In the genomic region with DNA sequence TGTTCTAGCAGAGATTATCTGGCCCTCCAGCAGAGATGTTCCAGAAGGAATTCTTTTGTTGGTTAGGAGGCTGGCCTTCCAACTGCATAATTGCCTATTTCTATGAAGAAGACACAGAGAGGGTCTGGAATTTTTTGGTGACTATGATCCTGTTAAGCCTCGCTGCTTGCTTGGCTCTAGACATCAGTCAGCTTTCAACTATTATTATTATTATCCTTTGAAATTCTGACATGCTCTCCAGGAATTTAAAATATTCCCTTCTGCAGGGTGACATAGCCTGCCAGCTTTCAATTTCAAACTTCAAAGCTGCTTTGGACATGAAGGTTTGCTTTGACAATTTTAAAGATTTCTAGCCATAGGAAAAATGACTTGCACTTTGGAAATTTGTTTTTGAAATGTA, we compare ENCODE assay signal across 15 cellular contexts. TPM values are rescaled to one million over a fixed set of nuclear protein-coding genes. Genes with fewer than 3 reads are reported as not detected.
A peak's percentile ranks its signal among the peaks of the same experiment; 100 is the strongest.
DNase-seq lines count a peak whose midpoint lies in the region; ATAC-seq and TF ChIP-seq lines count a peak whose summit lies in the region.
"Had no signal": no experiment of that assay in that cellular context is flagged by ENCODE, and none has a peak within 500 bp of the region (broad histone marks: within the 10 kb centered on the region; RNA-seq: fewer than 3 reads in every experiment).

No MANE protein-coding gene starts in this region.

- dilution Hi-C loops in IMR-90 (cut with HindIII; ENCODE audit: low sequenced_read_pairs, unreplicated experiment) = no loop called here

- no peaks in the 10 kb centered on the region for H3K79me1 ChIP-seq in IMR-90 (ENCODE audit: low read depth in 1 of 2, low read length in 2 of 2)

- no CpG with 5 or more reads among the region's 1 CpG for WGBS in IMR-90 (ENCODE audit: extremely low coverage in 2 of 2, insufficient read length in 1 of 2), 2 experiments
- WGBS in mesodermal cell (ENCODE audit: insufficient coverage in 2 of 2), 2 experiments = 67% methylated on average over 1 of the region's 1 CpG; no CpG with 5 or more reads in 1 of the 2 experiments

- peaks cover 46% of the 10 kb centered on the region for H3K27me3 Mint-ChIP-seq in activated naive CD4-positive, alpha-beta T cell treated with anti-CD3 and anti-CD28 coated beads, Interleukin-2, amount 10 ng/mL, durations not matched to agents 7 days and 5 days

- H3K27me3 ChIP-seq in IMR-90 (ENCODE audit: control insufficient read depth, insufficient read depth, low read length) = no peaks in the 10 kb centered on the region
- H3K27me3 ChIP-seq: body of pancreas, neural progenitor cell had no signal

- H3K9me1 ChIP-seq in IMR-90 (ENCODE audit: insufficient read depth, low read length) = peaks cover 3% of the 10 kb centered on the region; the same call in 1 of the 2 replicates

- H3K4me3 ChIP-seq in IMR-90 (ENCODE audit: insufficient read depth, low read depth, low read length) (no peak overlapping the region), astrocyte of the spinal cord (ENCODE audit: low read depth, low read length) (no peak overlapping the region), mesodermal cell (ENCODE audit: extremely low read depth, insufficient read depth, low read length, poor library complexity, severe bottlenecking) (no peak overlapping the region)
- H3K4me3 ChIP-seq: body of pancreas, neural progenitor cell had no signal

- peak overlapping the region in 1 of 2 experiments; percentile 54; a peak in 2 of 4 replicates for H4K8ac ChIP-seq in IMR-90 (ENCODE audit: low read depth in 2 of 2, low read length in 2 of 2)

- H3K18ac ChIP-seq in IMR-90 (ENCODE audit: low read depth, low read length) = no peak overlapping the region; the same call in 1 of the 2 replicates

- H3K27ac ChIP-seq in IMR-90 (ENCODE audit: insufficient read depth, low read length) = no peak overlapping the region
- H3K27ac ChIP-seq in mesodermal cell (ENCODE audit: low read depth, low read length, severe bottlenecking) = peak overlapping the region; percentile 42
- H3K27ac ChIP-seq in RWPE1 = no peak overlapping the region
- H3K27ac ChIP-seq: body of pancreas, neural progenitor cell had no signal

- in situ Hi-C loops in IMR-90 (cut with MboI; ENCODE audit: low sequenced_read_pairs) (no loop called here), astrocyte of the spinal cord (cut with HindIII; ENCODE audit: low sequenced_read_pairs) (no loop called here)

- TF ChIP-seq POLR2A in IMR-90 (IDR thresholded peaks at IDR 0.05; ENCODE audit: low read depth, low read length) = no peak

- BruUV-seq in IMR-90 (replicated peaks; lab: Mats Ljungman, UMichigan) = no TSS peak

- no peak overlapping the region; the same call in 1 of the 2 replicates for H3K9ac ChIP-seq in IMR-90 (ENCODE audit: low read depth, low read length)
- H3K9ac ChIP-seq: neural progenitor cell had no signal

- H3K9me3 Mint-ChIP-seq in activated naive CD4-positive, alpha-beta T cell treated with anti-CD3 and anti-CD28 coated beads, Interleukin-2, amount 10 ng/mL, durations not matched to agents 7 days and 5 days = peaks cover 12% of the 10 kb centered on the region

- no peak overlapping the region for H3K27ac Mint-ChIP-seq in activated naive CD4-positive, alpha-beta T cell treated with anti-CD3 and anti-CD28 coated beads, Interleukin-2, amount 10 ng/mL, durations not matched to agents 7 days and 5 days
- H3K27ac Mint-ChIP-seq: neural progenitor cell had no signal

- no peaks in the 10 kb centered on the region for H3K9me3 ChIP-seq in IMR-90 (ENCODE audit: control insufficient read depth, insufficient read depth, low read length)
- H3K9me3 ChIP-seq in mesodermal cell (ENCODE audit: control insufficient read depth, low read length) = no peaks in the 10 kb centered on the region
- H3K9me3 ChIP-seq: body of pancreas, Caco-2 had no signal

- TF ChIP-seq CTCF in IMR-90 (conservative IDR thresholded peaks at IDR 0.05; ENCODE audit: low read depth, low read length) (no peak), astrocyte of the spinal cord (IDR thresholded peaks at IDR 0.05; ENCODE audit: low read depth, low read length) (no peak), GM20000 (IDR thresholded peaks at IDR 0.05; ENCODE audit: extremely low read depth, missing control alignments) (no peak), RWPE1 (conservative IDR thresholded peaks at IDR 0.05; ENCODE audit: low read depth) (no peak)

- H3K36me3 ChIP-seq in IMR-90 (ENCODE audit: control insufficient read depth, insufficient read depth, low read length) (no peaks in the 10 kb centered on the region), mesodermal cell (ENCODE audit: control insufficient read depth, insufficient read depth, low read length) (no peaks in the 10 kb centered on the region)
- H3K36me3 ChIP-seq: neural progenitor cell had no signal

- POLR2A ChIA-PET in IMR-90 (lab: Charles Lee; ENCODE audit: unreplicated experiment) = no interaction called here
- POLR2A ChIA-PET in RWPE1 (lab: Yijun Ruan, JAX; ENCODE audit: low non-redundant PET) = no interaction called here

- H2AK5ac ChIP-seq in IMR-90 (ENCODE audit: low read depth, low read length) = no peak overlapping the region

- ATAC-seq in IMR-90 (ENCODE audit: low read depth) = peak; percentile 74
- ATAC-seq: body of pancreas had no signal

- no peaks in the 10 kb centered on the region for H4K20me1 ChIP-seq in IMR-90 (ENCODE audit: insufficient read depth, low read length)

- CTCF ChIA-PET in IMR-90 (lab: Yijun Ruan, JAX) (no interaction called here), RWPE1 (lab: Yijun Ruan, JAX) (no interaction called here)
- CTCF ChIA-PET in activated naive CD4-positive, alpha-beta T cell treated with anti-CD3 and anti-CD28 coated beads, Interleukin-2, amount 10 ng/mL, durations not matched to agents 7 days and 5 days (lab: Charles Lee) = no interaction called here

- peak overlapping the region; percentile 80; the same call in 1 of the 2 replicates for H3K14ac ChIP-seq in IMR-90 (replicated peaks; ENCODE audit: low read depth, low read length)

- no peak overlapping the region for H4K5ac ChIP-seq in IMR-90 (ENCODE audit: low read depth, low read length)

- peak overlapping the region; percentile 83 for H2BK120ac ChIP-seq in IMR-90 (ENCODE audit: low read depth, low read length)

- H3K23ac ChIP-seq in IMR-90 (ENCODE audit: low read depth, low read length) = peak overlapping the region; percentile 71; the same call in 1 of the 2 replicates

- no peaks in the 10 kb centered on the region for H3K4me1 Mint-ChIP-seq in activated naive CD4-positive, alpha-beta T cell treated with anti-CD3 and anti-CD28 coated beads, Interleukin-2, amount 10 ng/mL, durations not matched to agents 7 days and 5 days

- H2AK9ac ChIP-seq in IMR-90 (replicated peaks; ENCODE audit: low read depth, low read length, poor library complexity) = no peak overlapping the region

- H2BK15ac ChIP-seq in IMR-90 (ENCODE audit: low read depth, low read length) = no peak overlapping the region

- DNase-seq in AG08396 (ENCODE audit: low spot score) (peak; percentile 47), IMR-90 (peak; percentile 48), astrocyte of the spinal cord (ENCODE audit: low read depth, low spot score) (peak; percentile 47), GM20000 (ENCODE audit: low spot score) (no peak), NAMALWA (ENCODE audit: low spot score) (no peak), RWPE1 (ENCODE audit: low spot score) (no peak)
- no peak for DNase-seq in activated naive CD4-positive, alpha-beta T cell treated with anti-CD3 and anti-CD28 coated beads, Interleukin-2, amount 10 ng/mL, durations not matched to agents 7 days and 5 days
- DNase-seq: activated CD4-positive, alpha-beta T cell treated with anti-CD3 and anti-CD28 coated beads for 1 hour; activated naive CD4-positive, alpha-beta T cell; body of pancreas; Caco-2; dermis blood vessel endothelial cell; NCI-H187 had no signal

- peak overlapping the region; percentile 17; the same call in 1 of the 2 replicates for H3K4me2 ChIP-seq in IMR-90 (ENCODE audit: low read depth, low read length)
- H3K4me2 ChIP-seq: neural progenitor cell had no signal

- H3K4ac ChIP-seq in IMR-90 (ENCODE audit: low read depth, low read length) = no peak overlapping the region; the same call in 1 of the 2 replicates

- H3K56ac ChIP-seq in IMR-90 (ENCODE audit: extremely low read depth, insufficient read depth, low read length) = no peak overlapping the region

- H3K4me1 ChIP-seq in IMR-90 (ENCODE audit: control insufficient read depth, insufficient read depth, low read length) = peaks cover 7% of the 10 kb centered on the region; the same call in 1 of the 2 replicates
- peaks cover 10% of the 10 kb centered on the region for H3K4me1 ChIP-seq in mesodermal cell (ENCODE audit: control insufficient read depth, insufficient read depth, low read length, poor library complexity, severe bottlenecking)
- H3K4me1 ChIP-seq: body of pancreas had no signal

- peak overlapping the region; percentile 86; the same call in 1 of the 2 replicates for H2BK20ac ChIP-seq in IMR-90 (ENCODE audit: low read depth, low read length)

- H2AFZ ChIP-seq in IMR-90 (replicated peaks; ENCODE audit: low read length, poor library complexity) = no peak overlapping the region
- H2AFZ ChIP-seq: neural progenitor cell had no signal

- no peak overlapping the region for H2BK5ac ChIP-seq in IMR-90 (ENCODE audit: low read depth, low read length, poor library complexity, severe bottlenecking)

- no peak overlapping the region for H3K4me3 Mint-ChIP-seq in activated naive CD4-positive, alpha-beta T cell treated with anti-CD3 and anti-CD28 coated beads, Interleukin-2, amount 10 ng/mL, durations not matched to agents 7 days and 5 days
- H3K4me3 Mint-ChIP-seq: neural progenitor cell had no signal

- TF ChIP-seq RAD21 in IMR-90 (IDR thresholded peaks at IDR 0.05; ENCODE audit: low read length) = no peak

- H3K36me3 Mint-ChIP-seq in activated naive CD4-positive, alpha-beta T cell treated with anti-CD3 and anti-CD28 coated beads, Interleukin-2, amount 10 ng/mL, durations not matched to agents 7 days and 5 days = no peaks in the 10 kb centered on the region

- intact Hi-C loops in IMR-90 (cut with micrococcal nuclease) = loop anchor here (2.0 kb wide), 1 partner anchor 15 kb away; no protein-coding TSS in a partner anchor

- no peak overlapping the region; the same call in 1 of the 2 replicates for H4K91ac ChIP-seq in IMR-90 (ENCODE audit: insufficient read depth, low read depth, low read length)

TF ChIP-seq in IMR-90, 13 proteins besides CTCF, POLR2A, EP300 and RAD21 (continues in another document):
- no peak for TF ChIP-seq BHLHE40 (IDR thresholded peaks at IDR 0.05; ENCODE audit: low read depth, low read length)

RNA-seq across cellular contexts. Expression of a gene that starts 26.3 kb away (rescaled TPM):
- total RNA-seq in IMR-90 (2012; rRNA removed) = 57.8 and 65.2 TPM in 2 replicates
- polyA plus RNA-seq in IMR-90 (2012; rRNA removed) = 8.8 and 9.4 TPM in 2 replicates
- 2.6 and 2.7 TPM in 2 replicates for polyA plus RNA-seq in IMR-90 (2012; cell fraction: cytosol; rRNA removed)
- polyA plus RNA-seq in IMR-90 (2012; cell fraction: nucleus; rRNA removed; ENCODE audit: low replicate concordance) = 2.5 and 15.9 TPM in 2 replicates
- polyA plus RNA-seq in mesodermal cell (2013, experiment 1 of 2) = 19.8 TPM
- 19.4 TPM for polyA plus RNA-seq in mesodermal cell (2013, experiment 2 of 2)

Comparison
In these comparisons a context has a peak if more than half of its experiments do, and no peak if none do; other contexts are left out.
1. DNase-seq: peak in AG08396 (single experiment), IMR-90 (single experiment) and astrocyte of the spinal cord (single experiment); none in activated naive CD4-positive, alpha-beta T cell treated with anti-CD3 and anti-CD28 coated beads, Interleukin-2, amount 10 ng/mL, durations not matched to agents 7 days and 5 days (single experiment), GM20000 (single experiment), NAMALWA (single experiment) and RWPE1 (single experiment).